16 cellular contexts compared by ENCODE assay signal in genomic region chr7:120033114-120033513, GRCh38.
A peak's percentile ranks its signal among the peaks of the same experiment; 100 is the strongest.
DNase-seq lines count a peak whose midpoint lies in the region; ATAC-seq and TF ChIP-seq lines count a peak whose summit lies in the region.
"Had no signal": no experiment of that assay in that cellular context is flagged by ENCODE, and none has a peak within 500 bp of the region (broad histone marks: within the 10 kb centered on the region; RNA-seq: fewer than 3 reads in every experiment).

No MANE protein-coding gene starts in this region.

- no peaks in the 10 kb centered on the region for H3K27me3 Mint-ChIP-seq in endothelial cell (ENCODE audit: unreplicated experiment)
- H3K27me3 Mint-ChIP-seq: activated CD4-positive, alpha-beta memory T cell treated with anti-CD3 and anti-CD28 coated beads, Interleukin-2, amount 10 ng/mL, durations not matched to agents 7 days and 5 days; CD4-positive, CD25-positive, alpha-beta regulatory T cell had no signal

- TF ChIP-seq CTCF in dorsolateral prefrontal cortex (IDR thresholded peaks at IDR 0.05 in 54 of 56, conservative IDR thresholded peaks at IDR 0.05 in 2 of 56; ENCODE audit: low read depth in 1 of 56, partially characterized antibody in 56 of 56) = no peak
- TF ChIP-seq CTCF in endothelial cell (IDR thresholded peaks at IDR 0.05; ENCODE audit: unreplicated experiment) = no peak

- DNase-seq in GM23248 (no peak), NCI-H460 (ENCODE audit: extremely low read depth, low read depth) (peak; percentile 19), dorsolateral prefrontal cortex (no peak), pons (ENCODE audit: low spot score) (peak; percentile 17), T-helper 1 cell (no peak), endothelial cell (ENCODE audit: low spot score) (no peak), activated gamma-delta T cell treated with Interleukin-2 at 50 U/mL for 16 hours (no peak)
- DNase-seq: activated CD4-positive, alpha-beta memory T cell treated with anti-CD3 and anti-CD28 coated beads, Interleukin-2, amount 10 ng/mL, durations not matched to agents 7 days and 5 days; caudate nucleus; CD4-positive, CD25-positive, alpha-beta regulatory T cell; NCI-H1436 treated with DMSO at 0.1 percent for 48 hours; SHP77; small intestine had no signal

- H3K79me2 ChIP-seq in GM23248 (ENCODE audit: insufficient read depth) = no peaks in the 10 kb centered on the region

- H3K27me3 ChIP-seq in GM23248 (replicated peaks; ENCODE audit: insufficient read depth) = no peaks in the 10 kb centered on the region
- H3K27me3 ChIP-seq in dorsolateral prefrontal cortex = no peaks in the 10 kb centered on the region
- H3K27me3 ChIP-seq: neutrophil had no signal

- 49 to 54% methylated on average over 2 of the region's 2 CpGs for whole genome bisulfite sequencing in GM23248 (ENCODE audit: low coverage in 1 of 2, low lambda C conversion rate in 2 of 2, missing lambda C conversion rate in 2 of 2), 2 experiments

- in situ Hi-C loops in GM23248 (cut with MboI) = no loop called here

- H3K4me3 ChIP-seq in GM23248 (no peak overlapping the region), dorsolateral prefrontal cortex (peak overlapping the region in 45 of 59 donors; percentile 0 to 51 (median 25))
- H3K4me3 ChIP-seq: lung had no signal

- H3K9me3 ChIP-seq in GM23248 (ENCODE audit: low read depth) = no peaks in the 10 kb centered on the region
- H3K9me3 ChIP-seq: neutrophil had no signal

- no peak for ATAC-seq in GM18519 (IDR thresholded peaks at IDR 0.05; ENCODE audit: low FRiP score, unreplicated experiment)

- H4K20me1 ChIP-seq in GM23248 (ENCODE audit: insufficient read depth) = no peaks in the 10 kb centered on the region

- H3K4me3 Mint-ChIP-seq in endothelial cell (ENCODE audit: unreplicated experiment) = no peak overlapping the region
- H3K4me3 Mint-ChIP-seq: activated CD4-positive, alpha-beta memory T cell treated with anti-CD3 and anti-CD28 coated beads, Interleukin-2, amount 10 ng/mL, durations not matched to agents 7 days and 5 days; CD4-positive, CD25-positive, alpha-beta regulatory T cell had no signal

- H3K27ac ChIP-seq in GM23248 (no peak overlapping the region), dorsolateral prefrontal cortex (peak overlapping the region in 1 of 59 donors; percentile 9)
- H3K27ac ChIP-seq: neutrophil had no signal

- peaks cover 4% of the 10 kb centered on the region; the same call in 1 of the 2 replicates for H3F3A ChIP-seq in GM23248 (ENCODE audit: insufficient read depth)

- no peaks in the 10 kb centered on the region for H3K4me1 Mint-ChIP-seq in endothelial cell (ENCODE audit: unreplicated experiment)
- H3K4me1 Mint-ChIP-seq: activated CD4-positive, alpha-beta memory T cell treated with anti-CD3 and anti-CD28 coated beads, Interleukin-2, amount 10 ng/mL, durations not matched to agents 7 days and 5 days; CD4-positive, CD25-positive, alpha-beta regulatory T cell had no signal

- no peak overlapping the region for H3K4me2 ChIP-seq in GM23248 (ENCODE audit: unreplicated experiment)

- no peaks in the 10 kb centered on the region for H3K9me3 Mint-ChIP-seq in endothelial cell (ENCODE audit: unreplicated experiment)

- no peak overlapping the region for H3K27ac Mint-ChIP-seq in endothelial cell (ENCODE audit: unreplicated experiment)
- H3K27ac Mint-ChIP-seq: activated CD4-positive, alpha-beta memory T cell treated with anti-CD3 and anti-CD28 coated beads, Interleukin-2, amount 10 ng/mL, durations not matched to agents 7 days and 5 days; CD4-positive, CD25-positive, alpha-beta regulatory T cell had no signal

- H2AFZ ChIP-seq in GM23248 = peak overlapping the region; percentile 37; the same call in 1 of the 2 replicates

- H3K4me1 ChIP-seq in GM23248 (ENCODE audit: insufficient read depth) = peaks cover 9% of the 10 kb centered on the region; the same call in 1 of the 2 replicates

- no peaks in the 10 kb centered on the region for H3K36me3 Mint-ChIP-seq in endothelial cell (ENCODE audit: low read depth, unreplicated experiment)
- H3K36me3 Mint-ChIP-seq: CD4-positive, CD25-positive, alpha-beta regulatory T cell had no signal

- H3K9ac ChIP-seq in GM23248 = no peak overlapping the region

- no peaks in the 10 kb centered on the region for H3K9me2 ChIP-seq in GM23248 (ENCODE audit: insufficient read depth)

- no peaks in the 10 kb centered on the region for H3K36me3 ChIP-seq in GM23248 (ENCODE audit: low read depth)
- H3K36me3 ChIP-seq: neutrophil had no signal

- intact Hi-C loops in dorsolateral prefrontal cortex (cut with DNase I) = no loop called here

Comparison
In these comparisons a context has a peak if more than half of its experiments do, and no peak if none do; other contexts are left out.
1. DNase-seq: peak in NCI-H460 (single experiment) and pons (single experiment); none in GM23248 (single experiment), dorsolateral prefrontal cortex (0 of 10), T-helper 1 cell (0 of 5), endothelial cell (single experiment) and activated gamma-delta T cell treated with Interleukin-2 at 50 U/mL for 16 hours (single experiment).